Comparison of ENCODE assay signal across 30 cellular contexts in genomic region chr5:141534492-141535213, GRCh38. TPM values are rescaled to one million over a fixed set of nuclear protein-coding genes. Genes with fewer than 3 reads are reported as not detected.
DNase-seq lines count a peak whose midpoint lies in the region; ATAC-seq, FAIRE-seq and TF ChIP-seq lines count a peak whose summit lies in the region.
"Had no signal": no experiment of that assay in that cellular context is flagged by ENCODE, and none has a peak within 500 bp of the region (broad histone marks: within the 10 kb centered on the region; RNA-seq: fewer than 3 reads in every experiment).

No MANE protein-coding gene starts in this region.

- CTCF ChIA-PET in endothelial cell of umbilical vein (lab: Charles Lee): interaction anchor here (0.8 to 3.4 kb wide), 6 partner anchors 10 to 122 kb away, joined by 3 to 17 read pairs (median 7); partner anchors contain the start of genes PCDHGA10, PCDHGA11 and PCDHGA12

- peaks cover 13% of the 10 kb centered on the region for H3K4me1 Mint-ChIP-seq in activated naive CD4-positive, alpha-beta T cell treated with anti-CD3 and anti-CD28 coated beads, Interleukin-2, amount 50 U/mL, for 24 hours
- no peaks in the 10 kb centered on the region for H3K4me1 Mint-ChIP-seq in stimulated activated memory B cell treated with anti-CD40 and anti-IgM and Interleukin-4, amounts not matched to agents 10 μg/mL and 1 μg/mL and 100 μg/mL, for 72 hours
- no peaks in the 10 kb centered on the region for H3K4me1 Mint-ChIP-seq in progenitor cell of endocrine pancreas (ENCODE audit: low read depth)

- no peak overlapping the region for H2AFZ ChIP-seq in endothelial cell of umbilical vein (ENCODE audit: low read depth, low read length)

- peaks cover 17% of the 10 kb centered on the region for H3K36me3 Mint-ChIP-seq in activated naive CD4-positive, alpha-beta T cell treated with anti-CD3 and anti-CD28 coated beads, Interleukin-2, amount 50 U/mL, for 24 hours
- H3K36me3 Mint-ChIP-seq in stimulated activated memory B cell treated with anti-CD40 and anti-IgM and Interleukin-4, amounts not matched to agents 10 μg/mL and 1 μg/mL and 100 μg/mL, for 72 hours: peaks cover 35% of the 10 kb centered on the region
- H3K36me3 Mint-ChIP-seq in progenitor cell of endocrine pancreas (ENCODE audit: insufficient read depth): peaks cover 7% of the 10 kb centered on the region

- H3K27ac ChIP-seq in endothelial cell of umbilical vein (ENCODE audit: insufficient read depth, low read depth, low read length) (no peak overlapping the region), stomach (no peak overlapping the region)
- H3K27ac ChIP-seq: adrenal gland, brain microvascular endothelial cell, C4-2B, left lung, pancreas, right atrium auricular region, SJCRH30, spleen had no signal

- H3K4me3 ChIP-seq in endothelial cell of umbilical vein (replicated peaks in 1 of 3; ENCODE audit: insufficient read depth in 1 of 3, low read depth in 1 of 3, low read length in 3 of 3) (no peak overlapping the region), stomach (no peak overlapping the region)
- H3K4me3 ChIP-seq: adrenal gland, left lung, pancreas, right atrium auricular region, SJCRH30, spleen had no signal

- no peaks in the 10 kb centered on the region for H3K79me2 ChIP-seq in endothelial cell of umbilical vein (ENCODE audit: control insufficient read depth, insufficient read depth, low read length)

- no peak for ATAC-seq in stimulated activated memory B cell treated with anti-CD40 and anti-IgM and Interleukin-4, amounts not matched to agents 10 μg/mL and 1 μg/mL and 100 μg/mL, for 72 hours
- ATAC-seq: esophagus mucosa; left lung; pancreas; stimulated activated naive CD8-positive, alpha-beta T cell treated with anti-CD3 and anti-CD28 coated beads, Interleukin-15, Interleukin-2, amounts not matched to agents 100 U/mL and 50 U/mL, for 24 hours had no signal

- no TSS peak for BruUV-seq in endothelial cell of umbilical vein (replicated peaks; lab: Mats Ljungman, UMichigan)

- no peaks in the 10 kb centered on the region for H3K9me3 ChIP-seq in endothelial cell of umbilical vein (replicated peaks; ENCODE audit: control insufficient read depth, insufficient read depth, low read length)
- no peaks in the 10 kb centered on the region for H3K9me3 ChIP-seq in stomach
- H3K9me3 ChIP-seq: adrenal gland, left lung, pancreas, right atrium auricular region, SJCRH30, spleen had no signal

- no peak overlapping the region for H3K4me3 Mint-ChIP-seq in activated naive CD4-positive, alpha-beta T cell treated with anti-CD3 and anti-CD28 coated beads, Interleukin-2, amount 50 U/mL, for 24 hours
- H3K4me3 Mint-ChIP-seq in stimulated activated memory B cell treated with anti-CD40 and anti-IgM and Interleukin-4, amounts not matched to agents 10 μg/mL and 1 μg/mL and 100 μg/mL, for 72 hours: no peak overlapping the region
- H3K4me3 Mint-ChIP-seq in progenitor cell of endocrine pancreas (ENCODE audit: low read depth): no peak overlapping the region
- H3K4me3 Mint-ChIP-seq: mesothelial cell of epicardium, nephron had no signal

- TF ChIP-seq CTCF in endothelial cell of umbilical vein (IDR thresholded peaks at IDR 0.05; ENCODE audit: extremely low read depth in 1 of 2, insufficient read depth in 1 of 2, low read depth in 1 of 2, low read length in 2 of 2) (no peak), progenitor cell of endocrine pancreas (IDR thresholded peaks at IDR 0.05; ENCODE audit: unreplicated experiment) (no peak), stomach (IDR thresholded peaks at IDR 0.05) (no peak)

- dilution Hi-C loops in endothelial cell of umbilical vein (cut with MboI; ENCODE audit: extremely low pct_ligation_motif_present, low sequenced_read_pairs): no loop called here

- no peak overlapping the region for H3K9ac ChIP-seq in endothelial cell of umbilical vein (replicated peaks; ENCODE audit: extremely low read depth, insufficient read depth, low read length)

- H3K27me3 ChIP-seq in endothelial cell of umbilical vein (ENCODE audit: control insufficient read depth in 2 of 2, insufficient read depth in 2 of 2, low read length in 2 of 2) (no peaks in the 10 kb centered on the region), stomach (no peaks in the 10 kb centered on the region)
- H3K27me3 ChIP-seq: adrenal gland, brain microvascular endothelial cell, left lung, pancreas, right atrium auricular region, SJCRH30, spleen had no signal

- H3K4me2 ChIP-seq in endothelial cell of umbilical vein (ENCODE audit: insufficient read depth, low read length): no peak overlapping the region

- no peaks in the 10 kb centered on the region for H3K9me1 ChIP-seq in endothelial cell of umbilical vein (replicated peaks; ENCODE audit: control insufficient read depth, extremely low read depth, insufficient read depth, low read length)

- no peak for DNase-seq in activated naive CD4-positive, alpha-beta T cell (lab: John Stamatoyannopoulos, UW)
- peak; percentile 48 for DNase-seq in RPMI7951 (ENCODE audit: low read depth)
- no peak for DNase-seq in endothelial cell of umbilical vein (ENCODE audit: low read depth, low spot score)
- no peak for DNase-seq in AG08396 (ENCODE audit: low spot score)
- DNase-seq in progenitor cell of endocrine pancreas (ENCODE audit: low spot score, unreplicated experiment): no peak
- DNase-seq in stomach: no peak
- DNase-seq: adrenal gland; brain microvascular endothelial cell; effector CD8-positive, alpha-beta T cell; foreskin melanocyte; left lung; NCI-H1436; NCI-H524; pancreas; SJCRH30; spleen; stimulated activated CD4-positive, alpha-beta T cell treated with anti-CD3 and anti-CD28 coated beads, Interleukin-4, amount 100 ng/mL, for 1 hour; stimulated activated naive CD8-positive, alpha-beta T cell treated with anti-CD3 and anti-CD28 coated beads, Interleukin-15, Interleukin-2, amounts not matched to agents 100 U/mL and 50 U/mL, for 24 hours had no signal

- no peaks in the 10 kb centered on the region for H3K36me3 ChIP-seq in endothelial cell of umbilical vein (ENCODE audit: control insufficient read depth in 2 of 2, extremely low read depth in 1 of 2, insufficient read depth in 2 of 2, low read length in 2 of 2)
- H3K36me3 ChIP-seq in stomach: peaks cover 4 to 67% (median 54%) of the 10 kb centered on the region in 4 donors
- H3K36me3 ChIP-seq: pancreas had no signal

- H3K4me1 ChIP-seq in endothelial cell of umbilical vein (ENCODE audit: control insufficient read depth, extremely low read depth, insufficient read depth, low read length) (peaks cover 5% of the 10 kb centered on the region), stomach (peaks cover 0 to 3% (median 0%) of the 10 kb centered on the region in 4 donors)
- H3K4me1 ChIP-seq: SJCRH30 had no signal

- no peak for TF ChIP-seq EP300 in stomach (IDR thresholded peaks at IDR 0.05)

- 95 to 97% (median 95%) methylated on average over 4 of the region's 4 CpGs for WGBS in stomach, 5 donors

- peak overlapping the region; percentile 84 for H3K27ac Mint-ChIP-seq in activated naive CD4-positive, alpha-beta T cell treated with anti-CD3 and anti-CD28 coated beads, Interleukin-2, amount 50 U/mL, for 24 hours
- peak overlapping the region; percentile 13 for H3K27ac Mint-ChIP-seq in stimulated activated memory B cell treated with anti-CD40 and anti-IgM and Interleukin-4, amounts not matched to agents 10 μg/mL and 1 μg/mL and 100 μg/mL, for 72 hours
- H3K27ac Mint-ChIP-seq in progenitor cell of endocrine pancreas: no peak overlapping the region
- H3K27ac Mint-ChIP-seq: mesothelial cell of epicardium had no signal

- no peaks in the 10 kb centered on the region for H4K20me1 ChIP-seq in endothelial cell of umbilical vein (replicated peaks; ENCODE audit: control insufficient read depth, extremely low read depth, insufficient read depth, low read length)

- H3K27me3 Mint-ChIP-seq in activated naive CD4-positive, alpha-beta T cell treated with anti-CD3 and anti-CD28 coated beads, Interleukin-2, amount 50 U/mL, for 24 hours: no peaks in the 10 kb centered on the region
- H3K27me3 Mint-ChIP-seq in stimulated activated memory B cell treated with anti-CD40 and anti-IgM and Interleukin-4, amounts not matched to agents 10 μg/mL and 1 μg/mL and 100 μg/mL, for 72 hours: no peaks in the 10 kb centered on the region
- no peaks in the 10 kb centered on the region for H3K27me3 Mint-ChIP-seq in progenitor cell of endocrine pancreas

- FAIRE-seq in endothelial cell of umbilical vein (lab: Jason Lieb, UNC): peak; percentile 24
- FAIRE-seq: colon, GM18507, pancreas, RCC 7860 had no signal

- no peaks in the 10 kb centered on the region for H3K9me3 Mint-ChIP-seq in activated naive CD4-positive, alpha-beta T cell treated with anti-CD3 and anti-CD28 coated beads, Interleukin-2, amount 50 U/mL, for 24 hours
- no peaks in the 10 kb centered on the region for H3K9me3 Mint-ChIP-seq in stimulated activated memory B cell treated with anti-CD40 and anti-IgM and Interleukin-4, amounts not matched to agents 10 μg/mL and 1 μg/mL and 100 μg/mL, for 72 hours
- no peaks in the 10 kb centered on the region for H3K9me3 Mint-ChIP-seq in progenitor cell of endocrine pancreas (ENCODE audit: low read depth)
- H3K9me3 Mint-ChIP-seq: nephron had no signal

- intact Hi-C loops in endothelial cell of umbilical vein (cut with micrococcal nuclease): no loop called here
- intact Hi-C loops in stomach (cut with DNase I; ENCODE audit: low total_unique reads): loop anchor here (10.0 kb wide), 1 partner anchor 210 kb away; the partner anchor contains the start of gene TAF7

- TF ChIP-seq POLR2A in endothelial cell of umbilical vein (IDR thresholded peaks at IDR 0.05; ENCODE audit: low read depth, low read length) (no peak), stomach (IDR thresholded peaks at IDR 0.05) (no peak)

- POLR2A ChIA-PET in endothelial cell of umbilical vein (lab: Charles Lee): no interaction called here

RNA-seq across cellular contexts. Expression of gene PCDHGC5, which starts 45.8 kb away (rescaled TPM):
- total RNA-seq in RPMI7951 (2014; rRNA removed; shearing (Covaris generic)): 1.1 and 1.2 TPM in 2 replicates
- 0.60 and 1.2 TPM in 2 replicates for total RNA-seq in endothelial cell of umbilical vein
- polyA plus RNA-seq in endothelial cell of umbilical vein: 0.21 and 0.48 TPM in 2 replicates
- polyA plus RNA-seq in endothelial cell of umbilical vein (2011; cell fraction: cytosol; rRNA removed): 0.01 and 0.06 TPM in 2 replicates
- polyA plus RNA-seq in endothelial cell of umbilical vein (2011; cell fraction: nucleus; rRNA removed): 2.4 and 3.9 TPM in 2 replicates
- 0.08 TPM in 1 of 2 replicates, not detected in the other for polyA plus RNA-seq in endothelial cell of umbilical vein (2012)
- polyA minus RNA-seq in endothelial cell of umbilical vein: 4.8 and 6.1 TPM in 2 replicates
- not detected for polyA minus RNA-seq in endothelial cell of umbilical vein (2011; cell fraction: cytosol; rRNA and poly(A)+ RNA removed)
- 7.8 and 9.1 TPM in 2 replicates for polyA minus RNA-seq in endothelial cell of umbilical vein (2011; cell fraction: nucleus; rRNA and poly(A)+ RNA removed)
- total RNA-seq in progenitor cell of endocrine pancreas: 1.2 and 1.3 TPM in 2 replicates
- 1 to 10 TPM in 3 of 5 donors, not detected in 2; 2.0 to 3.5 (median 2.7) TPM for total RNA-seq in stomach
- under 1 TPM in 2 of 3 donors, not detected in 1; 0.08 to 0.12 TPM for polyA plus RNA-seq in stomach
- total RNA-seq: activated CD8-positive, alpha-beta memory T cell treated with anti-CD3 and anti-CD28 coated beads for 36 hours; T-helper 1 cell treated with Interleukin-12 subunit alpha and Interleukin-12 subunit beta and Interleukin-4 antibody, amounts not matched to agents 30 ng/mL and 1 ng/mL, for 36 hours had no signal

RNA-seq across cellular contexts. Expression of gene PCDHGC4, which starts 49.8 kb away (rescaled TPM):
- total RNA-seq in RPMI7951 (2014; rRNA removed; shearing (Covaris generic)): 0.78 and 1.1 TPM in 2 replicates
- total RNA-seq in endothelial cell of umbilical vein (0.90 and 2.1 TPM in 2 replicates), progenitor cell of endocrine pancreas (3.0 and 3.8 TPM in 2 replicates), stomach (10 to 100 TPM in 1 of 5 donors, 1 to 10 TPM in 2, under 1 TPM in 1, not detected in 1; 0.87 to 15.4 (median 5.0) TPM)
- polyA plus RNA-seq in endothelial cell of umbilical vein (0.25 and 0.32 TPM in 2 replicates), stomach (not detected)
- polyA plus RNA-seq in endothelial cell of umbilical vein (2011; cell fraction: cytosol; rRNA removed): 0.06 and 0.11 TPM in 2 replicates
- polyA plus RNA-seq in endothelial cell of umbilical vein (2011; cell fraction: nucleus; rRNA removed): 1.8 and 2.4 TPM in 2 replicates
- polyA plus RNA-seq in endothelial cell of umbilical vein (2012): 0.05 TPM in 1 of 2 replicates, not detected in the other
- polyA minus RNA-seq in endothelial cell of umbilical vein: 4.3 and 5.5 TPM in 2 replicates
- polyA minus RNA-seq in endothelial cell of umbilical vein (2011; cell fraction: cytosol; rRNA and poly(A)+ RNA removed): not detected
- polyA minus RNA-seq in endothelial cell of umbilical vein (2011; cell fraction: nucleus; rRNA and poly(A)+ RNA removed): 9.6 and 9.7 TPM in 2 replicates
- total RNA-seq: activated CD8-positive, alpha-beta memory T cell treated with anti-CD3 and anti-CD28 coated beads for 36 hours; T-helper 1 cell treated with Interleukin-12 subunit alpha and Interleukin-12 subunit beta and Interleukin-4 antibody, amounts not matched to agents 30 ng/mL and 1 ng/mL, for 36 hours had no signal

RNA-seq across cellular contexts. Expression of gene PCDHGC3, which starts 58.9 kb away (rescaled TPM):
- 75.6 and 81.8 TPM in 2 replicates for total RNA-seq in RPMI7951 (2014; rRNA removed; shearing (Covaris generic))
- 25.4 and 36.1 TPM in 2 replicates for total RNA-seq in endothelial cell of umbilical vein
- polyA plus RNA-seq in endothelial cell of umbilical vein: 9.2 and 14.9 TPM in 2 replicates
- 21.8 and 23.9 TPM in 2 replicates for polyA plus RNA-seq in endothelial cell of umbilical vein (2011; cell fraction: cytosol; rRNA removed)
- polyA plus RNA-seq in endothelial cell of umbilical vein (2011; cell fraction: nucleus; rRNA removed): 4.5 and 4.7 TPM in 2 replicates
- polyA plus RNA-seq in endothelial cell of umbilical vein (2012): 15.4 and 21.2 TPM in 2 replicates
- 8.1 and 12.1 TPM in 2 replicates for polyA minus RNA-seq in endothelial cell of umbilical vein
- polyA minus RNA-seq in endothelial cell of umbilical vein (2011; cell fraction: cytosol; rRNA and poly(A)+ RNA removed): not detected
- 12.4 and 15.4 TPM in 2 replicates for polyA minus RNA-seq in endothelial cell of umbilical vein (2011; cell fraction: nucleus; rRNA and poly(A)+ RNA removed)
- 25.8 and 29.7 TPM in 2 replicates for total RNA-seq in progenitor cell of endocrine pancreas
- 10 to 100 TPM in 4 of 5 donors, 1 to 10 TPM in 1; 7.6 to 35.8 (median 18.8) TPM for total RNA-seq in stomach
- polyA plus RNA-seq in stomach: 10 to 100 TPM; 20.0 to 30.3 (median 29.1) TPM
- total RNA-seq: T-helper 1 cell treated with Interleukin-12 subunit alpha and Interleukin-12 subunit beta and Interleukin-4 antibody, amounts not matched to agents 30 ng/mL and 1 ng/mL, for 36 hours had no signal
